ENCODE assay signal across 19 cellular contexts in genomic region chr11:76131585-76131984, GRCh38.
A peak's percentile ranks its signal among the peaks of the same experiment; 100 is the strongest.
DNase-seq lines count a peak whose midpoint lies in the region; ATAC-seq and TF ChIP-seq lines count a peak whose summit lies in the region.
"Had no signal": no experiment of that assay in that cellular context is flagged by ENCODE, and none has a peak within 500 bp of the region (broad histone marks: within the 10 kb centered on the region; RNA-seq: fewer than 3 reads in every experiment).

No MANE protein-coding gene starts in this region.

- ATAC-seq in memory B cell (ENCODE audit: low read depth), result no peak
- no peak for ATAC-seq in foreskin keratinocyte
- ATAC-seq: left lobe of liver, natural killer cell had no signal

- H3K27ac Mint-ChIP-seq in activated T-cell treated with anti-CD3 and anti-CD28 coated beads, Interleukin-2, amount 50 U/mL, for 24 hours, result peak overlapping the region; percentile 9
- H3K27ac Mint-ChIP-seq in chondrocyte (ENCODE audit: unreplicated experiment), result peak overlapping the region; percentile 62
- H3K27ac Mint-ChIP-seq in memory B cell, result peak overlapping the region; percentile 75
- no peak overlapping the region for H3K27ac Mint-ChIP-seq in type B pancreatic cell
- H3K27ac Mint-ChIP-seq: natural killer cell had no signal

- H3K4me1 Mint-ChIP-seq in activated T-cell treated with anti-CD3 and anti-CD28 coated beads, Interleukin-2, amount 50 U/mL, for 24 hours (ENCODE audit: low read depth), result peaks cover 32% of the 10 kb centered on the region
- H3K4me1 Mint-ChIP-seq in chondrocyte (ENCODE audit: low read depth) (peaks cover 24% of the 10 kb centered on the region), memory B cell (peaks cover 9% of the 10 kb centered on the region), type B pancreatic cell (ENCODE audit: unreplicated experiment) (peaks cover 29% of the 10 kb centered on the region)

- no peaks in the 10 kb centered on the region for H3K27me3 ChIP-seq in foreskin keratinocyte
- H3K27me3 ChIP-seq: brain microvascular endothelial cell, testis had no signal

- in situ Hi-C loops in GM13976 (cut with MboI; ENCODE audit: low sequenced_read_pairs, unreplicated experiment), result loop anchor here (25.0 kb wide), 1 partner anchor 419 kb away; the partner anchor contains the start of gene MOGAT2

- H3K4me3 Mint-ChIP-seq in activated T-cell treated with anti-CD3 and anti-CD28 coated beads, Interleukin-2, amount 50 U/mL, for 24 hours, result no peak overlapping the region
- H3K4me3 Mint-ChIP-seq in chondrocyte (ENCODE audit: unreplicated experiment) (no peak overlapping the region), memory B cell (no peak overlapping the region), type B pancreatic cell (peak overlapping the region; percentile 9)
- H3K4me3 Mint-ChIP-seq: CD8-positive, alpha-beta memory T cell; natural killer cell had no signal

- no peak overlapping the region for H3K27ac ChIP-seq in foreskin keratinocyte
- H3K27ac ChIP-seq: brain microvascular endothelial cell had no signal

- H3K27me3 Mint-ChIP-seq in activated T-cell treated with anti-CD3 and anti-CD28 coated beads, Interleukin-2, amount 50 U/mL, for 24 hours, result no peaks in the 10 kb centered on the region
- H3K27me3 Mint-ChIP-seq in chondrocyte (ENCODE audit: low read depth), result no peaks in the 10 kb centered on the region
- H3K27me3 Mint-ChIP-seq in memory B cell, result no peaks in the 10 kb centered on the region
- no peaks in the 10 kb centered on the region for H3K27me3 Mint-ChIP-seq in type B pancreatic cell
- H3K27me3 Mint-ChIP-seq: CD8-positive, alpha-beta memory T cell had no signal

- no peaks in the 10 kb centered on the region for H3K4me1 ChIP-seq in foreskin keratinocyte

- TF ChIP-seq CTCF in chondrocyte (IDR thresholded peaks at IDR 0.05) (no peak), type B pancreatic cell (conservative IDR thresholded peaks at IDR 0.05) (no peak), foreskin keratinocyte (conservative IDR thresholded peaks at IDR 0.05) (no peak), GM13976 (IDR thresholded peaks at IDR 0.05; ENCODE audit: borderline replicate concordance, control extremely low read depth, extremely low read depth, insufficient read depth, missing control alignments) (no peak)

- H3K36me3 Mint-ChIP-seq in activated T-cell treated with anti-CD3 and anti-CD28 coated beads, Interleukin-2, amount 50 U/mL, for 24 hours (ENCODE audit: low read depth), result peaks cover 22% of the 10 kb centered on the region
- H3K36me3 Mint-ChIP-seq in chondrocyte (ENCODE audit: low read depth) (peaks cover 3% of the 10 kb centered on the region), memory B cell (peaks cover 25% of the 10 kb centered on the region), type B pancreatic cell (peaks cover 15% of the 10 kb centered on the region)
- H3K36me3 Mint-ChIP-seq: natural killer cell had no signal

- DNase-seq in activated T-cell treated with anti-CD3 and anti-CD28 coated beads, Interleukin-2, amount 50 U/mL, for 24 hours, result no peak
- no peak for DNase-seq in activated T-cell treated with anti-CD3 and anti-CD28 coated beads, Interleukin-2, amount 50 U/mL, for 1 hour
- no peak for DNase-seq in chondrocyte (ENCODE audit: low spot score)
- DNase-seq in memory B cell (ENCODE audit: low spot score in 2 of 2), result no peak
- no peak for DNase-seq in type B pancreatic cell (ENCODE audit: extremely low spot score, unreplicated experiment)
- no peak for DNase-seq in foreskin keratinocyte
- no peak for DNase-seq in NCI-H2171 treated with DMSO at 0.1 percent for 48 hours (lab: John Stamatoyannopoulos, UW)
- no peak for DNase-seq in GM13976 (ENCODE audit: low spot score)
- DNase-seq: activated gamma-delta T cell treated with Interleukin-2 at 50 U/mL for 16 hours; brain microvascular endothelial cell; CD8-positive, alpha-beta memory T cell; GF-D8; natural killer cell; NCI-H2029 treated with DMSO at 0.1 percent for 48 hours; NCI-H774; stimulated activated CD4-positive, alpha-beta T cell treated with anti-CD3 and anti-CD28 coated beads, Interleukin-2, amount 100 ng/mL, for 48 hours; stimulated activated CD8-positive, alpha-beta memory T cell treated with anti-CD3 and anti-CD28 coated beads, Interleukin-4, amount 100 ng/mL, for 48 hours; testis had no signal

- no peaks in the 10 kb centered on the region for H3K9me3 Mint-ChIP-seq in activated T-cell treated with anti-CD3 and anti-CD28 coated beads, Interleukin-2, amount 50 U/mL, for 24 hours
- H3K9me3 Mint-ChIP-seq in chondrocyte (ENCODE audit: low read depth) (no peaks in the 10 kb centered on the region), memory B cell (no peaks in the 10 kb centered on the region), type B pancreatic cell (peaks cover 5% of the 10 kb centered on the region)
- H3K9me3 Mint-ChIP-seq: CD8-positive, alpha-beta memory T cell; natural killer cell had no signal
